Comparison of ENCODE assay signal across 7 cellular contexts in genomic region chr14:77892890-77893484, GRCh38.
"Had no signal": no experiment of that assay in that cellular context is flagged by ENCODE, and none has a peak within 500 bp of the region (broad histone marks: within the 10 kb centered on the region; RNA-seq: fewer than 3 reads in every experiment).

No MANE protein-coding gene starts in this region.

- ATAC-seq: HCT116 had no signal

- H3K4me3 ChIP-seq: HAP-1 had no signal

- H3K9me3 ChIP-seq: HAP-1 had no signal

- H3K27ac Mint-ChIP-seq: HFFc6 had no signal

- H3K4me2 ChIP-seq: KMS-11 had no signal

- H3K27ac ChIP-seq: KMS-11 had no signal

- H3K4me3 Mint-ChIP-seq: HFFc6 had no signal

- DNase-seq: GOT3, H7, HFFc6, KBM-7 had no signal

- H3K4me1 ChIP-seq: HAP-1 had no signal

- H3K36me3 ChIP-seq: HAP-1 had no signal
